In the genomic region with DNA sequence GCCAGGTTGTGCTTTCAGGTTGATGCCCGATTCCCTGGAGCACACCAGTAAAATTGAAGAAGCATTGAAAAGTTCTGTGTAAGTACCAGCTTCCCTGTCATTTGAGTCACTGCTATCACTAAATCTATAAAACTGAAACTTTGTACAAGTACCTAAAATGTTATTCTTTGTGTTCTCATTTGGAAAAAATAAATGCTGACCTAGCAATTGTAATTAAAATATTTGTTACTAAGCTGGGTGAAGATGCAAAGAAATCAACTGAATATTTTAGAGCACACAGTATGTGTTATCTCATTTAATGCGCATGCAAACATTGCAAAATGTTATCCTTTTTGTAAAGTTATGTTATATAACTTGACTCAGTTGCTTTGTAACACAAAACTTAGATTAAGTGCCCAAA, we compare ENCODE assay signal across 8 cellular contexts.
"Had no signal": no experiment of that assay in that cellular context is flagged by ENCODE, and none has a peak within 500 bp of the region (broad histone marks: within the 10 kb centered on the region; RNA-seq: fewer than 3 reads in every experiment).

No MANE protein-coding gene starts in this region.

- H3K4me3 ChIP-seq: GM23338, HAP-1 had no signal

- H3K9me3 ChIP-seq: HAP-1 had no signal

- H3K4me2 ChIP-seq: GM23338 had no signal

- DNase-seq: H7, HFFc6, Kasumi-1, KG1 had no signal

- H3K27ac ChIP-seq: HL-60 had no signal

- H3K36me3 ChIP-seq: HAP-1 had no signal

- H3K4me1 ChIP-seq: HAP-1 had no signal

- ATAC-seq: GM23338, HCT116 had no signal

- H2AFZ ChIP-seq: GM23338 had no signal
